In genomic region chr11:16738198-16738948, GRCh38 we compare ENCODE assay signal across 8 cellular contexts. TPM values are rescaled to one million over a fixed set of nuclear protein-coding genes. Genes with fewer than 3 reads are reported as not detected.
DNase-seq lines count a peak whose midpoint lies in the region; ATAC-seq, FAIRE-seq and TF ChIP-seq lines count a peak whose summit lies in the region.

C11orf58 (plus strand) TSS chr11:16738647; CDS start chr11:16738779, 132 bp downstream.

- peak within 1 kb of the TSS; percentile 60 for H3K4me3 ChIP-seq in astrocyte of the cerebellum (ENCODE audit: low read depth, low read length)
- H3K4me3 ChIP-seq in rectal smooth muscle tissue (ENCODE audit: low read length) = peak within 1 kb of the TSS; percentile 87
- H3K4me3 ChIP-seq in aorta (ENCODE audit: low read length in 2 of 2) = peak within 1 kb of the TSS; percentile 81 to 92

- H3K27ac ChIP-seq in rectal smooth muscle tissue (ENCODE audit: low read depth, low read length) = peak within 1 kb of the TSS; percentile 97
- H3K27ac ChIP-seq in aorta (ENCODE audit: low read depth in 1 of 2, low read length in 2 of 2) = peak within 1 kb of the TSS; percentile 73 to 93

- TF ChIP-seq CTCF in astrocyte of the cerebellum (IDR thresholded peaks at IDR 0.05; ENCODE audit: low read depth, low read length, missing control alignments) = no peak

- FAIRE-seq in GM18507 (lab: Jason Lieb, UNC) = peak; percentile 90

- WGBS in aorta, 2 donors = 0 to 1% methylated on average over 46 of the region's 46 CpGs

- ATAC-seq in HG02981 (IDR thresholded peaks at IDR 0.05; ENCODE audit: unreplicated experiment) (peak; percentile 98), aorta (ENCODE audit: low FRiP score) (peak; percentile 99)

- DNase-seq in GM18507 (ENCODE audit: extremely low spot score, insufficient read length, low read depth) = peak; percentile 72
- DNase-seq in NCI-H2029 treated with DMSO at 0.1 percent for 48 hours (lab: John Stamatoyannopoulos, UW) = peak; percentile 91
- peak; percentile 92 for DNase-seq in T-helper 9 cell
- peak; percentile 95 for DNase-seq in astrocyte of the cerebellum (ENCODE audit: low read depth)
- peak; percentile 81 for DNase-seq in hepatic stellate cell (ENCODE audit: low spot score)
- DNase-seq in aorta = peak; percentile 97

- H3K36me3 ChIP-seq in rectal smooth muscle tissue (ENCODE audit: control insufficient read depth, insufficient read depth, low read length) (peaks cover 3% of the 10 kb centered on the region), aorta (ENCODE audit: control insufficient read depth in 1 of 2, insufficient read depth in 2 of 2, low read length in 1 of 2) (no peaks in the 10 kb centered on the region)

- intact Hi-C loops in aorta (cut with DNase I) = no loop called here

- H3K27me3 ChIP-seq in rectal smooth muscle tissue (ENCODE audit: control insufficient read depth, insufficient read depth, low read length) (no peaks in the 10 kb centered on the region), aorta (ENCODE audit: control insufficient read depth in 1 of 2, insufficient read depth in 2 of 2, low read length in 1 of 2) (no peaks in the 10 kb centered on the region)

- no peaks in the 10 kb centered on the region for H3K9me3 ChIP-seq in aorta (ENCODE audit: control insufficient read depth, low read length)

- H3K9ac ChIP-seq in rectal smooth muscle tissue (ENCODE audit: low read length) = peak within 1 kb of the TSS; percentile 99

- in situ Hi-C loops in astrocyte of the cerebellum (cut with HindIII; ENCODE audit: low sequenced_read_pairs) = no loop called here

- H3K4me1 ChIP-seq in rectal smooth muscle tissue (ENCODE audit: control insufficient read depth, insufficient read depth, low read length) (peaks cover 23% of the 10 kb centered on the region), aorta (ENCODE audit: control insufficient read depth in 1 of 2, insufficient read depth in 2 of 2, low read length in 2 of 2) (peaks cover 3 to 8% of the 10 kb centered on the region in 2 donors)

RNA-seq across cellular contexts. Expression of gene C11orf58, which starts in this region (rescaled TPM):
- total RNA-seq in aorta = 100 to 1,000 TPM in 1 of 2 donors, 10 to 100 TPM in 1; 97.9 to 118 TPM
- polyA plus RNA-seq in aorta = 100 to 1,000 TPM; 133 to 204 TPM

Comparison
In these comparisons a context has a peak if more than half of its experiments do, and no peak if none do; other contexts are left out.
1. Peak in every context shown above with its lines: DNase-seq, ATAC-seq, H3K4me3 ChIP-seq and H3K27ac ChIP-seq.